Comparison of ENCODE assay signal across 8 cellular contexts in the genomic region with DNA sequence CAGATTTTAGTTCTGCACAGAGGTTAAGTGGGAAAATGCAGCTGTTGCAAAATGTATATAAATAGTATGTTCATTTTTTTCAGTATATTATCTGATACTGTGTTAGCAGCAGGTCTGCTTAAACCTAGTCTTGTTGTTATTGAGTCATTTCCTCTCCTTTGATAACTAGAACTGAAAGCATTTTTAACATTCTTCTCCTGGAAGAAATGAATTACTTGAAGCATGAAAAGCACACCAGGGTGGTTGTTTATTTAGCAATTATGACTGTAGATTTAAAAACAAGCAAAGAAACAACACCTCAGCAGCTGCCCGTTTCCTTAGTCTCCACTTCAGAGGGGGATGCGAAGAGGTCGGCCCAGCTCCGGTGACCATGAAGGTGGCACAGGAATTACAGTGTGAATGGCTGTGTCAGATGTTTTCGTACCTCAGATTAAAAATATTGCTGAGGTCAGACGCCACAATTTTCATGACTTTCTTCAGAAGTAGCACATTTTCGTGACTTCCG. TPM values are rescaled to one million over a fixed set of nuclear protein-coding genes. Genes with fewer than 3 reads are reported as not detected.
DNase-seq lines count a peak whose midpoint lies in the region; ATAC-seq, FAIRE-seq and TF ChIP-seq lines count a peak whose summit lies in the region.
"Had no signal": no experiment of that assay in that cellular context is flagged by ENCODE, and none has a peak within 500 bp of the region (broad histone marks: within the 10 kb centered on the region; RNA-seq: fewer than 3 reads in every experiment).

No MANE protein-coding gene starts in this region.

- no peak overlapping the region for H3K4me2 ChIP-seq in GM12878 (ENCODE audit: control insufficient read depth, insufficient read depth)

- RAD21 ChIA-PET in GM12878 (lab: Charles Lee; ENCODE audit: unreplicated experiment), result interaction anchor here (0.9 to 2.8 kb wide), 3 partner anchors 56 to 99 kb away, joined by 3 to 12 read pairs (median 4); no protein-coding TSS in a partner anchor

- DNase-seq in NCI-H460 (ENCODE audit: extremely low read depth, low read depth) (peak; percentile 1), GM12878 (ENCODE audit: low read depth, low spot score) (no peak), renal cortical epithelial cell (ENCODE audit: low read depth) (peak; percentile 94), mesenteric fat pad (ENCODE audit: low spot score) (no peak), NCI-H2029 treated with DMSO at 0.1 percent for 48 hours (lab: John Stamatoyannopoulos, UW) (no peak)

- H3K36me3 ChIP-seq in GM12878 (ENCODE audit: control insufficient read depth in 2 of 2, insufficient read depth in 2 of 2, low read length in 1 of 2), result no peaks in the 10 kb centered on the region; a peak in 2 of 4 replicates

- intact Hi-C loops in GM12878 (cut with micrococcal nuclease; ENCODE audit: unreplicated experiment), result no loop called here

- ATAC-seq in GM19328 (IDR thresholded peaks at IDR 0.05; ENCODE audit: unreplicated experiment), result peak; percentile 37
- peak; percentile 20; the same call in 1 of the 3 replicates for ATAC-seq in GM12878
- ATAC-seq in GM21367 (IDR thresholded peaks at IDR 0.05; ENCODE audit: unreplicated experiment), result no peak

- in situ Hi-C loops in GM12878 (cut with MboI), result no loop called here

- H3K4me3 ChIP-seq in GM12878, result no peak overlapping the region

- no peak for TF ChIP-seq EP300 in GM12878 (IDR thresholded peaks at IDR 0.05; ENCODE audit: borderline replicate concordance in 1 of 2, control insufficient read depth in 1 of 2, low read depth in 2 of 2, low read length in 2 of 2)

- TF ChIP-seq CTCF in GM12878 (IDR thresholded peaks at IDR 0.05 in 2 of 3, conservative IDR thresholded peaks at IDR 0.05 in 1 of 3; ENCODE audit: control insufficient read depth in 2 of 3, extremely low read depth in 1 of 3, insufficient read depth in 1 of 3, low read depth in 3 of 3, low read length in 3 of 3), result no peak

- H3K27ac ChIP-seq in GM12878 (ENCODE audit: control insufficient read depth, insufficient read depth), result no peak overlapping the region

- peaks cover 16% of the 10 kb centered on the region for H3K4me1 ChIP-seq in GM12878 (ENCODE audit: control insufficient read depth, insufficient read depth, low read length)

- TF ChIP-seq RAD21 in GM12878 (IDR thresholded peaks at IDR 0.05; ENCODE audit: insufficient read depth, low read depth, low read length), result no peak

- no peak for TF ChIP-seq POLR2A in GM12878 (IDR thresholded peaks at IDR 0.05; ENCODE audit: low read depth, low read length)

- no peak overlapping the region for H3K9ac ChIP-seq in GM12878 (ENCODE audit: control insufficient read depth, insufficient read depth, low read length)

- POLR2A ChIA-PET in GM12878 (lab: Charles Lee), result no interaction called here

- H2AFZ ChIP-seq in GM12878 (ENCODE audit: control insufficient read depth, low read depth, low read length), result no peak overlapping the region

- SMC1A ChIA-PET in GM12878 (lab: Charles Lee; ENCODE audit: uncharacterized antibody, unreplicated experiment), result interaction anchor here (1.3 to 1.6 kb wide), 2 partner anchors 71 to 99 kb away, joined by 5 to 6 read pairs; no protein-coding TSS in a partner anchor

- no peaks in the 10 kb centered on the region for H3K27me3 ChIP-seq in GM12878 (replicated peaks in 1 of 2; ENCODE audit: control insufficient read depth in 2 of 2, insufficient read depth in 2 of 2, low read length in 1 of 2)

- 77% methylated on average over 8 of the region's 8 CpGs for WGBS in GM12878 (ENCODE audit: insufficient coverage, insufficient replicate concordance, low lambda C conversion rate, missing lambda C conversion rate)

- FAIRE-seq in GM12878 (lab: Jason Lieb, UNC), result peak; percentile 7
- FAIRE-seq: endometrium had no signal

- H4K20me1 ChIP-seq in GM12878 (ENCODE audit: control insufficient read depth, insufficient read depth), result no peaks in the 10 kb centered on the region

- no peaks in the 10 kb centered on the region for H3K9me3 ChIP-seq in GM12878 (replicated peaks; ENCODE audit: control insufficient read depth, insufficient read depth, low read length)

- CTCF ChIA-PET in GM12878 (lab: Yijun Ruan, JAX), result interaction anchor here (1.0 to 14.8 kb wide), 6 partner anchors 9 to 100 kb away, joined by 3 to 223 read pairs (median 4); a partner anchor contains a TSS

- TSS peak; percentile 51 for BruUV-seq in GM12878 (replicated peaks; lab: Mats Ljungman, UMichigan)

- H3K79me2 ChIP-seq in GM12878 (ENCODE audit: control insufficient read depth, insufficient read depth, low read length), result no peaks in the 10 kb centered on the region

TF ChIP-seq in GM12878, 131 proteins besides CTCF, POLR2A, EP300 and RAD21:
- TF ChIP-seq JUNB (IDR thresholded peaks at IDR 0.05) (peak; percentile 6; the same call in 1 of the 2 replicates), STAT3 (IDR thresholded peaks at IDR 0.05; ENCODE audit: low read depth, low read length) (no peak)
TF ChIP-seq in GM12878: peak in this region for 1.

RNA-seq across cellular contexts. Expression of a gene that starts 53.5 kb away (rescaled TPM):
- 19.1 and 22.4 TPM in 2 replicates for total RNA-seq in NCI-H460 (2014; rRNA removed; shearing (Covaris generic))
- 18.1 and 29.3 TPM in 2 replicates for polyA plus RNA-seq in NCI-H460 (2014; cell fraction: nucleus; rRNA removed)
- 37.9 and 40.2 TPM in 2 replicates for total RNA-seq in GM12878 (2013; cell fraction: nucleolus; rRNA removed)
- total RNA-seq in GM12878 (2014; rRNA removed), result 18.8 and 23.7 TPM in 2 replicates
- 21.8 and 22.2 TPM in 2 replicates for total RNA-seq in GM12878 (2014; rRNA removed; fragmentation: Illumina TruSeq; extraction: Trizol)
- 18.6 and 19.1 TPM in 2 replicates for total RNA-seq in GM12878 (2021)
- polyA plus RNA-seq in GM12878 (2011; ENCODE audit: low read depth), result 6.2 TPM
- polyA plus RNA-seq in GM12878 (2011; rRNA removed), result 28.5 and 48.0 TPM in 2 replicates
- polyA plus RNA-seq in GM12878 (2011; cell fraction: cytosol; rRNA removed), result 8.2 and 8.8 TPM in 2 replicates
- 26.1 and 33.0 TPM in 2 replicates for polyA plus RNA-seq in GM12878 (2011; cell fraction: nucleus; rRNA removed)
- 11.0 and 18.0 TPM in 2 replicates for polyA plus RNA-seq in GM12878 (2012)
- 21.3 and 28.7 TPM in 2 replicates for polyA plus RNA-seq in GM12878 (2014; fragmentation: Illumina TruSeq; extraction: Trizol)
- 1 to 10 TPM; 5.8 to 8.2 TPM for polyA plus RNA-seq in GM12878 (2014; fragmentation: Nextera tagmentation; extraction: Ambion mirVana)
- polyA plus RNA-seq in GM12878 (2014; rRNA removed), result 14.7 and 17.3 TPM in 2 replicates
- 10 to 100 TPM; 15.2 to 15.8 TPM for polyA plus RNA-seq in GM12878 (2016; fragmentation: Nextera tagmentation; extraction: Ambion mirVana)
- 11.2 and 18.2 TPM in 2 replicates for polyA minus RNA-seq in GM12878 (2011; rRNA and poly(A)+ RNA removed)
- polyA minus RNA-seq in GM12878 (2011; cell fraction: cytosol; rRNA and poly(A)+ RNA removed), result 9.2 and 10.3 TPM in 2 replicates
- polyA minus RNA-seq in GM12878 (2011; cell fraction: nucleus; rRNA and poly(A)+ RNA removed), result 16.2 and 18.4 TPM in 2 replicates
- total RNA-seq in renal cortical epithelial cell, result 42.4 and 50.6 TPM in 2 replicates
- total RNA-seq in mesenteric fat pad, result 15.3 TPM

Comparison
In these comparisons a context has a peak if more than half of its experiments do, and no peak if none do; other contexts are left out.
1. DNase-seq: peak in NCI-H460 (single experiment) and renal cortical epithelial cell (single experiment); none in GM12878 (single experiment), mesenteric fat pad (single experiment) and NCI-H2029 treated with DMSO at 0.1 percent for 48 hours (single experiment).